1 cellular context compared by ENCODE assay signal in genomic region chr1:1185101-1185765, GRCh38.
TF ChIP-seq lines count a peak whose summit lies in the region.

No MANE protein-coding gene starts in this region.

TF ChIP-seq in K562, 482 proteins besides CTCF, POLR2A, EP300 and RAD21 (continues in another document):
- no peak for TF ChIP-seq MBD1 (CRISPR knock-in tag; IDR thresholded peaks at IDR 0.05)
- TF ChIP-seq ZNF740 (CRISPR knock-in tag; IDR thresholded peaks at IDR 0.05) = 0 out of 2 replicates have a peak, but pooled peaks have one; percentile 49
- no peak for TF ChIP-seq ZNF740 (tag; IDR thresholded peaks at IDR 0.05)
- peak in 1 of 3 experiments; percentile 62; a peak in 1 of 6 replicates for TF ChIP-seq ZBTB11 (CRISPR knock-in tag; IDR thresholded peaks at IDR 0.05)
- no peak for TF ChIP-seq ADNP (tag; IDR thresholded peaks at IDR 0.05)
- TF ChIP-seq ZBTB8A (IDR thresholded peaks at IDR 0.05; ENCODE audit: partially characterized antibody) = no peak
- TF ChIP-seq TAF1 (IDR thresholded peaks at IDR 0.05; ENCODE audit: control insufficient read depth, extremely low read depth, insufficient read depth, low read length, severe bottlenecking) = peak; percentile 53
- TF ChIP-seq SMARCB1 (IDR thresholded peaks at IDR 0.05; ENCODE audit: insufficient read length, low read depth) = no peak
- no peak for TF ChIP-seq ZSCAN32 (CRISPR knock-in tag; IDR thresholded peaks at IDR 0.05)
- no peak for TF ChIP-seq RUNX1 (IDR thresholded peaks at IDR 0.05; ENCODE audit: low read depth)
- TF ChIP-seq ZNF449 (CRISPR knock-in tag; IDR thresholded peaks at IDR 0.05) = no peak
- no peak for TF ChIP-seq TFE3 (CRISPR knock-in tag; IDR thresholded peaks at IDR 0.05)
- TF ChIP-seq CLOCK (CRISPR knock-in tag; IDR thresholded peaks at IDR 0.05; ENCODE audit: borderline replicate concordance) = no peak
- peak; percentile 65 for TF ChIP-seq NFRKB (IDR thresholded peaks at IDR 0.05; ENCODE audit: low read depth)
- TF ChIP-seq NRF1 (conservative IDR thresholded peaks at IDR 0.05 in 1 of 2, IDR thresholded peaks at IDR 0.05 in 1 of 2) = peak; percentile 44 to 59; a peak in 3 of 4 replicates
- TF ChIP-seq NR4A1 (CRISPR knock-in tag; IDR thresholded peaks at IDR 0.05) = no peak
- 0 out of 2 replicates have a peak, but pooled peaks have one; percentile 59 for TF ChIP-seq NR4A1 (tag; IDR thresholded peaks at IDR 0.05)
- no peak for TF ChIP-seq ZNF121 (CRISPR knock-in tag; conservative IDR thresholded peaks at IDR 0.05)
- peak; percentile 93 for TF ChIP-seq ETV1 (tag; conservative IDR thresholded peaks at IDR 0.05; ENCODE audit: low read depth)
- no peak for TF ChIP-seq ZNF124 (CRISPR knock-in tag; IDR thresholded peaks at IDR 0.05)
- TF ChIP-seq CREB1 (IDR thresholded peaks at IDR 0.05) = no peak
- no peak for TF ChIP-seq CREB1 (CRISPR knock-in tag; IDR thresholded peaks at IDR 0.05)
- 0 out of 2 replicates have a peak, but pooled peaks have one; percentile 21 for TF ChIP-seq CREM (IDR thresholded peaks at IDR 0.05; ENCODE audit: low read depth)
- TF ChIP-seq MYNN (IDR thresholded peaks at IDR 0.05) = peak; percentile 99
- TF ChIP-seq MYNN (CRISPR knock-in tag; IDR thresholded peaks at IDR 0.05) = peak; percentile 92
- no peak for TF ChIP-seq ETS1 (conservative IDR thresholded peaks at IDR 0.05; ENCODE audit: control insufficient read depth, low read depth, low read length)
- no peak for TF ChIP-seq ZNF324 (CRISPR knock-in tag; IDR thresholded peaks at IDR 0.05)
- peak; percentile 78; the same call in 1 of the 2 replicates for TF ChIP-seq SMARCA4 (IDR thresholded peaks at IDR 0.05)
- no peak for TF ChIP-seq ZNF785 (CRISPR knock-in tag; IDR thresholded peaks at IDR 0.05)
- TF ChIP-seq SMARCE1 (IDR thresholded peaks at IDR 0.05) = peak; percentile 68; the same call in 1 of the 2 replicates
- TF ChIP-seq E2F6 (IDR thresholded peaks at IDR 0.05; ENCODE audit: borderline replicate concordance in 1 of 2, extremely low read depth in 1 of 2, insufficient read depth in 1 of 2, insufficient read length in 1 of 2, low read depth in 1 of 2, low read length in 1 of 2, poor library complexity in 1 of 2, severe bottlenecking in 1 of 2) = peak; percentile 29 to 32
- TF ChIP-seq ZNF507 (tag; conservative IDR thresholded peaks at IDR 0.05) = no peak
- TF ChIP-seq SMARCC2 (IDR thresholded peaks at IDR 0.05; ENCODE audit: low read depth) = 0 out of 2 replicates have a peak, but pooled peaks have one; percentile 53
- TF ChIP-seq GABPA (tag; conservative IDR thresholded peaks at IDR 0.05; ENCODE audit: low read depth) = peak; percentile 66
